Comparison of ENCODE assay signal across 10 cellular contexts in the genomic region with DNA sequence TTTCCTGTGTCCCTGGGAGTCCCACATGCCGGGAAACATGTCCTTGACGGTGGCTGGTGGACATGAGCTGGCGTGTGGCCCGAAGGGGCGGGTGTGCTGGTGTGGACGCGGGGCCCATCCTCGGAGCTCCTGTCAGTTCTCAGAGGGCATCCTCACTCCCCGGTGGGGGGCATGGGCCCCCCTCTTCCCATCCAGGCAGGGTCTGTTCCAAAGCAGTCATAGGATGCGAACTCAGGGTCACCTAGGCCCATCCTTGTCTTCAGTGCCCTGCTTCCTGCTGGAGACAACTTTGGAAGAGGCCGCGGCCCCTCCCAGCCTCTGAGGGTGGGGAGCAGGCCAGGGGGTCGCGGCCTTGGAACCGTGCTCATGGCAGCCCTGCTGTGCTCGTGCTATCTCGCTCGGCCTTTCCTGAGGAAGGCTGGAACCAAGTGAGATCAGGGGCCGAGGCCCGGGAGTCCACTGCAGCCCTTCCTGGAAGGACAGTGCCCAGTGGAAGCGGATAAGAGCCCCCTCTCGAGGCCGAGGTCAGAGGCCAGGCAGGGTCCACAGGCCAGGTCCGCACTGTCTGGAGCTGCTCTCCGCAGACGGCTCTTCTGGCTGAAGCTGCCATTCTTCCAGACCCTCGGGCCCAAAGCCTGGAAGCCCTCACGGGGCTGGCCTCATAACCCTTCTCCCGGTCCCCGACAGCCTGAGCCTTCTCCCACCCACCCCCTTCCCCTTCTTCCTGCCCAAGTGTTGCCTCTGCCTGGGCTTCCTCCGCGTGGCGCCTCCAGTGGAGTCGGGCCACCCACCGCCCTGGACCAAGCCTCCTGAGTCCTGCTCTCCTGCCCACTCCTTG. TPM values are rescaled to one million over a fixed set of nuclear protein-coding genes. Genes with fewer than 3 reads are reported as not detected.
A peak's percentile ranks its signal among the peaks of the same experiment; 100 is the strongest.
DNase-seq lines count a peak whose midpoint lies in the region; ATAC-seq and TF ChIP-seq lines count a peak whose summit lies in the region.
"Had no signal": no experiment of that assay in that cellular context is flagged by ENCODE, and none has a peak within 500 bp of the region (broad histone marks: within the 10 kb centered on the region; RNA-seq: fewer than 3 reads in every experiment).

No MANE protein-coding gene starts in this region.

- no peaks in the 10 kb centered on the region for H3K9me2 ChIP-seq in Karpas-422 (replicated peaks; ENCODE audit: insufficient read depth, low read length)

- intact Hi-C loops in left lung (cut with DNase I), result no loop called here

- H3K4me1 Mint-ChIP-seq in activated naive CD8-positive, alpha-beta T cell (ENCODE audit: low read depth), result peaks cover 90% of the 10 kb centered on the region
- H3K4me1 Mint-ChIP-seq in stimulated activated naive CD8-positive, alpha-beta T cell treated with anti-CD3 and anti-CD28 coated beads, Interleukin-15, amount 100 ng/mL, for 72 hours, result peaks cover 100% of the 10 kb centered on the region

- ATAC-seq in left lung, result no peak
- no peak for ATAC-seq in stimulated activated naive CD8-positive, alpha-beta T cell treated with anti-CD3 and anti-CD28 coated beads, Interleukin-15, amount 100 ng/mL, for 72 hours
- ATAC-seq in HG03520 (IDR thresholded peaks at IDR 0.05; ENCODE audit: unreplicated experiment), result no peak

- TF ChIP-seq CTCF in left lung (IDR thresholded peaks at IDR 0.05) (no peak), GM10266 (IDR thresholded peaks at IDR 0.05; ENCODE audit: control insufficient read depth, insufficient read depth, low read depth, missing control alignments) (no peak)

- H4K20me1 ChIP-seq in Karpas-422 (ENCODE audit: insufficient read depth, low read depth, low read length), result no peaks in the 10 kb centered on the region; the same call in 1 of the 2 replicates

- H3K4me2 ChIP-seq in Karpas-422 (ENCODE audit: low read depth, low read length, poor library complexity, severe bottlenecking), result peak overlapping the region; percentile 88
- H3K4me2 ChIP-seq: smooth muscle cell had no signal

- no peak overlapping the region for H2AFZ ChIP-seq in Karpas-422 (ENCODE audit: low read length)

- H3K4me3 ChIP-seq in Karpas-422 (ENCODE audit: low read length) (no peak overlapping the region), left lung (peak overlapping the region in 1 of 2 donors; percentile 3)
- H3K4me3 ChIP-seq: smooth muscle cell had no signal

- H3K27me3 ChIP-seq in Karpas-422 (ENCODE audit: low read length) (no peaks in the 10 kb centered on the region), left lung (no peaks in the 10 kb centered on the region)
- H3K27me3 ChIP-seq: brain microvascular endothelial cell had no signal

- no peaks in the 10 kb centered on the region for H3K36me3 Mint-ChIP-seq in activated naive CD8-positive, alpha-beta T cell

- H3K27ac ChIP-seq in Karpas-422 (ENCODE audit: low read length) (peak overlapping the region; percentile 98), left lung (peak overlapping the region; percentile 95 to 100)
- H3K27ac ChIP-seq: brain microvascular endothelial cell had no signal

- H3K36me3 ChIP-seq in Karpas-422 (ENCODE audit: insufficient read depth, low read length), result peaks cover 11% of the 10 kb centered on the region; the same call in 1 of the 2 replicates
- peaks cover 0 to 38% of the 10 kb centered on the region in 2 donors for H3K36me3 ChIP-seq in left lung

- peak overlapping the region; percentile 27 for H3K9ac ChIP-seq in Karpas-422 (ENCODE audit: low read length)

- H3K27me3 Mint-ChIP-seq in activated naive CD8-positive, alpha-beta T cell, result no peaks in the 10 kb centered on the region
- no peaks in the 10 kb centered on the region for H3K27me3 Mint-ChIP-seq in stimulated activated naive CD8-positive, alpha-beta T cell treated with anti-CD3 and anti-CD28 coated beads, Interleukin-15, amount 100 ng/mL, for 72 hours

- H3K4me1 ChIP-seq in Karpas-422 (ENCODE audit: low read length) (peaks cover 82% of the 10 kb centered on the region), left lung (peaks cover 69 to 100% of the 10 kb centered on the region in 2 donors)

- H3K9me3 ChIP-seq in Karpas-422 (ENCODE audit: low read length) (no peaks in the 10 kb centered on the region), left lung (no peaks in the 10 kb centered on the region)

- peak overlapping the region; percentile 100 for H3K27ac Mint-ChIP-seq in activated naive CD8-positive, alpha-beta T cell
- H3K27ac Mint-ChIP-seq in stimulated activated naive CD8-positive, alpha-beta T cell treated with anti-CD3 and anti-CD28 coated beads, Interleukin-15, amount 100 ng/mL, for 72 hours, result peak overlapping the region; percentile 78 to 90

- DNase-seq in Karpas-422, result no peak
- peak; percentile 37 to 82 for DNase-seq in left lung
- DNase-seq in stimulated activated naive CD8-positive, alpha-beta T cell treated with anti-CD3 and anti-CD28 coated beads, Interleukin-15, amount 100 ng/mL, for 72 hours, result no peak
- DNase-seq in GM10266 (ENCODE audit: extremely low spot score), result no peak
- DNase-seq in NCI-H446 treated with DMSO at 0.1 percent for 48 hours (lab: John Stamatoyannopoulos, UW), result no peak
- DNase-seq in HuH-7.5 (ENCODE audit: low spot score), result no peak
- DNase-seq: brain microvascular endothelial cell had no signal

- H3K9me3 Mint-ChIP-seq in activated naive CD8-positive, alpha-beta T cell (ENCODE audit: low read depth), result no peaks in the 10 kb centered on the region
- H3K9me3 Mint-ChIP-seq in stimulated activated naive CD8-positive, alpha-beta T cell treated with anti-CD3 and anti-CD28 coated beads, Interleukin-15, amount 100 ng/mL, for 72 hours, result no peaks in the 10 kb centered on the region

- peaks cover 87% of the 10 kb centered on the region for H3K79me2 ChIP-seq in Karpas-422 (ENCODE audit: low read length)

- H3K4me3 Mint-ChIP-seq in activated naive CD8-positive, alpha-beta T cell, result peak overlapping the region; percentile 86
- peak overlapping the region; percentile 93 to 95 for H3K4me3 Mint-ChIP-seq in stimulated activated naive CD8-positive, alpha-beta T cell treated with anti-CD3 and anti-CD28 coated beads, Interleukin-15, amount 100 ng/mL, for 72 hours

RNA-seq across cellular contexts. Expression of a gene that starts 8.7 kb away (rescaled TPM):
- 94.7 and 190 TPM in 2 replicates for total RNA-seq in Karpas-422 (2014; rRNA removed; shearing (Covaris generic); ENCODE audit: low replicate concordance)
- total RNA-seq in left lung, result 100 to 1,000 TPM in 1 of 2 donors, 10 to 100 TPM in 1; 55.2 to 118 TPM

RNA-seq across cellular contexts. Expression of a gene that starts 14.1 kb away (rescaled TPM):
- 31.3 and 91.8 TPM in 2 replicates for total RNA-seq in Karpas-422 (2014; rRNA removed; shearing (Covaris generic); ENCODE audit: low replicate concordance)
- total RNA-seq in left lung, result 10 to 100 TPM; 48.0 to 81.2 TPM

RNA-seq across cellular contexts. Expression of a gene that starts 28.3 kb away (rescaled TPM):
- 0.61 and 0.82 TPM in 2 replicates for total RNA-seq in Karpas-422 (2014; rRNA removed; shearing (Covaris generic); ENCODE audit: low replicate concordance)
- total RNA-seq in left lung, result 10 to 100 TPM; 28.7 to 44.9 TPM

Comparison
In these comparisons a context has a peak if more than half of its experiments do, and no peak if none do; other contexts are left out.
1. DNase-seq: peak in left lung (2 of 2); none in Karpas-422 (single experiment), stimulated activated naive CD8-positive, alpha-beta T cell treated with anti-CD3 and anti-CD28 coated beads, Interleukin-15, amount 100 ng/mL, for 72 hours (0 of 2), GM10266 (single experiment), NCI-H446 treated with DMSO at 0.1 percent for 48 hours (single experiment) and HuH-7.5 (single experiment).
2. RNA of a gene that starts 28.3 kb away (total RNA-seq): 28.7 to 44.9 TPM in left lung; 0.61 to 0.82 TPM in Karpas-422; every median in the first group is over 10 times any median in the second.